1 cellular context compared by ENCODE assay signal in genomic region chr9:100351508-100351907, GRCh38.
TF ChIP-seq lines count a peak whose summit lies in the region.

No MANE protein-coding gene starts in this region.

TF ChIP-seq in SK-N-SH treated with all-trans-retinoic acid at 6 μM for 48 hours, 23 proteins besides CTCF, POLR2A, EP300 and RAD21 (continued from another document):
- no peak for TF ChIP-seq TSHZ2 (CRISPR knock-in tag; IDR thresholded peaks at IDR 0.05)
- no peak for TF ChIP-seq ISL1 (CRISPR knock-in tag; IDR thresholded peaks at IDR 0.05)
- TF ChIP-seq POU6F1 (CRISPR knock-in tag; IDR thresholded peaks at IDR 0.05; ENCODE audit: borderline replicate concordance, low read depth): no peak
- no peak for TF ChIP-seq TOX (CRISPR knock-in tag; IDR thresholded peaks at IDR 0.05; ENCODE audit: borderline replicate concordance)
- no peak for TF ChIP-seq ZC3H10 (CRISPR knock-in tag; IDR thresholded peaks at IDR 0.05)
- TF ChIP-seq CSDC2 (CRISPR knock-in tag; IDR thresholded peaks at IDR 0.05): no peak
- TF ChIP-seq RARB (CRISPR knock-in tag; IDR thresholded peaks at IDR 0.05): no peak
- TF ChIP-seq ZFP30 (CRISPR knock-in tag; IDR thresholded peaks at IDR 0.05): no peak
- no peak for TF ChIP-seq GLIS3 (CRISPR knock-in tag; IDR thresholded peaks at IDR 0.05)
- no peak for TF ChIP-seq PATZ1 (CRISPR knock-in tag; IDR thresholded peaks at IDR 0.05; ENCODE audit: borderline replicate concordance)
- TF ChIP-seq PPARA (CRISPR knock-in tag; IDR thresholded peaks at IDR 0.05; ENCODE audit: borderline replicate concordance): no peak
